1 cellular context compared by ENCODE assay signal in genomic region chr18:30971338-30971956, GRCh38.
TF ChIP-seq lines count a peak whose summit lies in the region.

No MANE protein-coding gene starts in this region.

TF ChIP-seq in GM23338, 12 proteins besides CTCF, POLR2A, EP300 and RAD21 (continued from another document):
- TF ChIP-seq, protein P1, sequence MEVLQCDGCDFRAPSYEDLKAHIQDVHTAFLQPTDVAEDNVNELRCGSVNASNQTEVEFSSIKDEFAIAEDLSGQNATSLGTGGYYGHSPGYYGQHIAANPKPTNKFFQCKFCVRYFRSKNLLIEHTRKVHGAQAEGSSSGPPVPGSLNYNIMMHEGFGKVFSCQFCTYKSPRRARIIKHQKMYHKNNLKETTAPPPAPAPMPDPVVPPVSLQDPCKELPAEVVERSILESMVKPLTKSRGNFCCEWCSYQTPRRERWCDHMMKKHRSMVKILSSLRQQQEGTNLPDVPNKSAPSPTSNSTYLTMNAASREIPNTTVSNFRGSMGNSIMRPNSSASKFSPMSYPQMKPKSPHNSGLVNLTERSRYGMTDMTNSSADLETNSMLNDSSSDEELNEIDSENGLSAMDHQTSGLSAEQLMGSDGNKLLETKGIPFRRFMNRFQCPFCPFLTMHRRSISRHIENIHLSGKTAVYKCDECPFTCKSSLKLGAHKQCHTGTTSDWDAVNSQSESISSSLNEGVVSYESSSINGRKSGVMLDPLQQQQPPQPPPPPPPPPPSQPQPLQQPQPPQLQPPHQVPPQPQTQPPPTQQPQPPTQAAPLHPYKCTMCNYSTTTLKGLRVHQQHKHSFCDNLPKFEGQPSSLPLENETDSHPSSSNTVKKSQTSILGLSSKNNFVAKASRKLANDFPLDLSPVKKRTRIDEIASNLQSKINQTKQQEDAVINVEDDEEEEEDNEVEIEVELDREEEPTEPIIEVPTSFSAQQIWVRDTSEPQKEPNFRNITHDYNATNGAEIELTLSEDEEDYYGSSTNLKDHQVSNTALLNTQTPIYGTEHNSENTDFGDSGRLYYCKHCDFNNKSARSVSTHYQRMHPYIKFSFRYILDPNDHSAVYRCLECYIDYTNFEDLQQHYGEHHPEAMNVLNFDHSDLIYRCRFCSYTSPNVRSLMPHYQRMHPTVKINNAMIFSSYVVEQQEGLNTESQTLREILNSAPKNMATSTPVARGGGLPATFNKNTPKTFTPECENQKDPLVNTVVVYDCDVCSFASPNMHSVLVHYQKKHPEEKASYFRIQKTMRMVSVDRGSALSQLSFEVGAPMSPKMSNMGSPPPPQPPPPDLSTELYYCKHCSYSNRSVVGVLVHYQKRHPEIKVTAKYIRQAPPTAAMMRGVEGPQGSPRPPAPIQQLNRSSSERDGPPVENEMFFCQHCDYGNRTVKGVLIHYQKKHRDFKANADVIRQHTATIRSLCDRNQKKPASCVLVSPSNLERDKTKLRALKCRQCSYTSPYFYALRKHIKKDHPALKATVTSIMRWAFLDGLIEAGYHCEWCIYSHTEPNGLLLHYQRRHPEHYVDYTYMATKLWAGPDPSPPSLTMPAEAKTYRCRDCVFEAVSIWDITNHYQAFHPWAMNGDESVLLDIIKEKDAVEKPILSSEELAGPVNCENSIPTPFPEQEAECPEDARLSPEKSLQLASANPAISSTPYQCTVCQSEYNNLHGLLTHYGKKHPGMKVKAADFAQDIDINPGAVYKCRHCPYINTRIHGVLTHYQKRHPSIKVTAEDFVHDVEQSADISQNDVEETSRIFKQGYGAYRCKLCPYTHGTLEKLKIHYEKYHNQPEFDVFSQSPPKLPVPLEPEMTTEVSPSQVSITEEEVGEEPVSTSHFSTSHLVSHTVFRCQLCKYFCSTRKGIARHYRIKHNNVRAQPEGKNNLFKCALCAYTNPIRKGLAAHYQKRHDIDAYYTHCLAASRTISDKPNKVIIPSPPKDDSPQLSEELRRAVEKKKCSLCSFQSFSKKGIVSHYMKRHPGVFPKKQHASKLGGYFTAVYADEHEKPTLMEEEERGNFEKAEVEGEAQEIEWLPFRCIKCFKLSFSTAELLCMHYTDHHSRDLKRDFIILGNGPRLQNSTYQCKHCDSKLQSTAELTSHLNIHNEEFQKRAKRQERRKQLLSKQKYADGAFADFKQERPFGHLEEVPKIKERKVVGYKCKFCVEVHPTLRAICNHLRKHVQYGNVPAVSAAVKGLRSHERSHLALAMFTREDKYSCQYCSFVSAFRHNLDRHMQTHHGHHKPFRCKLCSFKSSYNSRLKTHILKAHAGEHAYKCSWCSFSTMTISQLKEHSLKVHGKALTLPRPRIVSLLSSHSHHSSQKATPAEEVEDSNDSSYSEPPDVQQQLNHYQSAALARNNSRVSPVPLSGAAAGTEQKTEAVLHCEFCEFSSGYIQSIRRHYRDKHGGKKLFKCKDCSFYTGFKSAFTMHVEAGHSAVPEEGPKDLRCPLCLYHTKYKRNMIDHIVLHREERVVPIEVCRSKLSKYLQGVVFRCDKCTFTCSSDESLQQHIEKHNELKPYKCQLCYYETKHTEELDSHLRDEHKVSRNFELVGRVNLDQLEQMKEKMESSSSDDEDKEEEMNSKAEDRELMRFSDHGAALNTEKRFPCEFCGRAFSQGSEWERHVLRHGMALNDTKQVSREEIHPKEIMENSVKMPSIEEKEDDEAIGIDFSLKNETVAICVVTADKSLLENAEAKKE (CRISPR knock-in tag; IDR thresholded peaks at IDR 0.05): no peak
- TF ChIP-seq CREB1 (CRISPR knock-in tag; IDR thresholded peaks at IDR 0.05; ENCODE audit: low read depth) (no peak), JUNB (IDR thresholded peaks at IDR 0.05; ENCODE audit: unreplicated experiment) (no peak), NANOG (IDR thresholded peaks at IDR 0.05; ENCODE audit: borderline replicate concordance) (no peak)
